15 cellular contexts compared by ENCODE assay signal in the genomic region with DNA sequence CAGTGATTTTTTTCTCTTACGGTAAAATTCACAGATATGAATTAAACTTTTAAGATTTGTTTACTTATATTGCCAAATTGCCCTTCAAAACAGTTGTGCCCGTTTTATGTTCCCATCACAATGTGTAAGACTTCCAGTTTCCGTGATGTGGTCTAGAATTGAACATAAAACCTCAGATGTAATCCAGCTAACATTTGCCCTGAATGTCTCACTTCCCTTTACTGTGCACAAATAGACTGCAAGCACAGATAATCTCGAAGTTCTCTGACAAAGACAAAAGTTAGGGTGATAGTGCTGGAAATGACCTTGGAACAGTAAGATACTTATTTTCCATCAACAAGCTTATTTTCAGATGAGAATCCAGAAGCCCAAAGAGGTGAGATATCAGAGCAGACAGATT.
A peak's percentile ranks its signal among the peaks of the same experiment; 100 is the strongest.
DNase-seq lines count a peak whose midpoint lies in the region; ATAC-seq, FAIRE-seq and TF ChIP-seq lines count a peak whose summit lies in the region.
"Had no signal": no experiment of that assay in that cellular context is flagged by ENCODE, and none has a peak within 500 bp of the region (broad histone marks: within the 10 kb centered on the region; RNA-seq: fewer than 3 reads in every experiment).

No MANE protein-coding gene starts in this region.

- DNase-seq in CD1c-positive myeloid dendritic cell (ENCODE audit: extremely low spot score) (peak; percentile 46), NOMO-1 treated with DMSO at 0.1 percent for 48 hours (lab: John Stamatoyannopoulos, UW; ENCODE audit: unreplicated experiment) (peak; percentile 95), fibroblast of pulmonary artery (ENCODE audit: low read depth) (peak; percentile 78), frontal cortex (ENCODE audit: low spot score in 2 of 2) (no peak)
- DNase-seq: activated T-cell treated with anti-CD3 and anti-CD28 coated beads, Interleukin-2, amount 50 U/mL, for 72 hours; EL; endodermal cell; H9; right cardiac atrium; RPMI8226; WERI-Rb-1 had no signal

- no peak for TF ChIP-seq CTCF in fibroblast of pulmonary artery (IDR thresholded peaks at IDR 0.05; ENCODE audit: low read length, missing control alignments)

- no peak for FAIRE-seq in frontal cortex (lab: Jason Lieb, UNC)

- H3K4me3 ChIP-seq in fibroblast of pulmonary artery (replicated peaks; ENCODE audit: low read depth, low read length), result no peak overlapping the region

- ATAC-seq in GM21526 (IDR thresholded peaks at IDR 0.05; ENCODE audit: low FRiP score, unreplicated experiment) (peak; percentile 74), GM18517 (IDR thresholded peaks at IDR 0.05; ENCODE audit: unreplicated experiment) (no peak), HG03196 (IDR thresholded peaks at IDR 0.05; ENCODE audit: unreplicated experiment) (no peak), HG03045 (IDR thresholded peaks at IDR 0.05; ENCODE audit: unreplicated experiment) (no peak)

Comparison
In these comparisons a context has a peak if more than half of its experiments do, and no peak if none do; other contexts are left out.
1. DNase-seq: peak in CD1c-positive myeloid dendritic cell (single experiment), NOMO-1 treated with DMSO at 0.1 percent for 48 hours (single experiment) and fibroblast of pulmonary artery (single experiment); none in frontal cortex (0 of 2).